In the genomic region with DNA sequence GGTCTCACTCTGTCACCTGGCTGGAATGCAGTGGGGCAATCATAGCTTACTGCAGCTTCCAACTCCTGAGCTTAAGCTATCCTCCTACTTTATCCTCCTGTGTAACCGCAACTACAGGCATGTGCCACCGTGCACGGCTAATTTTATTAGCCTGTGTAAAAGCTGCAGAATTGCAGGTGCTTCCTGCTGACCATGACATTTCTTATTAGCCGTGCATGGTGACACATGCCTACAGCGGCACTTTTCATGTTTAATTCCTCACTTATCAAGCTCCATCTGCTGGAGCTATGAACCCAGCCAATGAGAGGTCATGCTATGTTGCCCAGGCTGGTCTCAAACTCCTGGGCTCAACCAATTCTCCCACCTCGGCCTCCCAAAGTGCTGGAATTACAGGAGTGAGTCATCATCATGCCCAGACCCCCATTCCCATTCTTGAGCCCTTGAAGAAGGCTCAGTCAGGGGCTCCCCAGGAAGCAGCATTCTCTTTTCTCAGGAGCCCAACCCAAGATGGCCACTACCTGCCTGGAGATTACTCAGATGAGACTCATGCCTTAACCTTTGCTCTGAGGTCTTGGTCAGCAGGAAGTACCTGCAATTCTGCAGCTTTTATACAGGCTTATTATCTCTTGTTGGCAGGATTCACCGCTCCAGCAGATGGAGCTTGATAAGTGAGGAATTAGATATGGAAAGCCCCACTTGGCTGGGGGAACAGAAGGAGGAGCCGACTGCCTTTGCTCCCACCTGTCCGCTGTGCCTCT, we compare ENCODE assay signal across 16 cellular contexts.
"Had no signal": no experiment of that assay in that cellular context is flagged by ENCODE, and none has a peak within 500 bp of the region (broad histone marks: within the 10 kb centered on the region; RNA-seq: fewer than 3 reads in every experiment).

No MANE protein-coding gene starts in this region.

- H3K9me3 ChIP-seq: adrenal gland, body of pancreas, lower lobe of right lung, tibial artery, uterus had no signal

- H3K4me1 ChIP-seq: adrenal gland, body of pancreas, lower lobe of right lung, neural progenitor cell, parathyroid adenoma, right atrium auricular region, tibial artery, uterus had no signal

- H3K4me3 ChIP-seq: adrenal gland, body of pancreas, lower lobe of right lung, neural progenitor cell, right atrium auricular region, smooth muscle cell, tibial artery, uterus had no signal

- H3K4me2 ChIP-seq: neural progenitor cell, smooth muscle cell had no signal

- ATAC-seq: body of pancreas; effector memory CD8-positive, alpha-beta T cell; lower lobe of right lung had no signal

- H3K27me3 ChIP-seq: adrenal gland, body of pancreas, neural progenitor cell, right atrium auricular region, uterus had no signal

- H3K27ac ChIP-seq: body of pancreas, epithelial cell of prostate, lower lobe of right lung, neural progenitor cell, parathyroid adenoma, right atrium auricular region, tibial artery, uterus had no signal

- DNase-seq: activated B cell treated with CpG ODN at 0.5 μM for 24 hours; activated CD4-positive, alpha-beta T cell treated with anti-CD3 and anti-CD28 coated beads, Interleukin-2, amount 10 ng/mL, durations not matched to agents 7 days and 5 days; activated naive CD4-positive, alpha-beta T cell treated with anti-CD3 and anti-CD28 coated beads, Interleukin-2, amount 50 U/mL, for 16 hours; body of pancreas; central memory CD4-positive, alpha-beta T cell; effector memory CD8-positive, alpha-beta T cell; kidney glomerular epithelial cell; lower lobe of right lung; tibial artery; uterus had no signal

- H3K36me3 ChIP-seq: adrenal gland, lower lobe of right lung, neural progenitor cell, right atrium auricular region, tibial artery, uterus had no signal

- H3K9ac ChIP-seq: neural progenitor cell, parathyroid adenoma had no signal
